In the genomic region with DNA sequence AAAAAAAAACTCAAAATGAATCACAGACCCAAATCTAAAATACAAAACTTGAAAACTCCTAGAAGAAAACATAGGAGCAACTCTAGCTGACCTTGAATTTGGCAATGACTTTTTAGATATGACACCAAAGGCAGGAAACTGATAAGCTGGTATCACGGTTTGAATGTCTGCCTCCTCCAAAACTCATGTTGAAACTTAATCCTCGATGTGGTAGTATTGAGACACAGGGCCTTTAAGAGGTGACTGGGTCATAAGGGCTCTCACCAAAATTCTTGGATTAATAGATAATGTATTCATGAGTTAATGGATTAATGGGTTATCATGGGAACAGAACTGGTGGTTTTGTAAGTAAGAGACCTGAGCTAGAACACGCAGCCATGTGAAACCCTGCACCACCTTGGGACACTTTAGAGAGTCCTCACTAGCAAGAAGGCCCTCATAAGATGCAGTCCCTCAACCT, we compare ENCODE assay signal across 16 cellular contexts. TPM values are rescaled to one million over a fixed set of nuclear protein-coding genes. Genes with fewer than 3 reads are reported as not detected.
DNase-seq lines count a peak whose midpoint lies in the region; ATAC-seq lines count a peak whose summit lies in the region.
"Had no signal": no experiment of that assay in that cellular context is flagged by ENCODE, and none has a peak within 500 bp of the region (broad histone marks: within the 10 kb centered on the region; RNA-seq: fewer than 3 reads in every experiment).

No MANE protein-coding gene starts in this region.

- H3K36me3 Mint-ChIP-seq in activated CD8-positive, alpha-beta memory T cell treated with anti-CD3 and anti-CD28 coated beads, Interleukin-2, amount 10 ng/mL, durations not matched to agents 7 days and 5 days = peaks cover 22% of the 10 kb centered on the region
- peaks cover 9% of the 10 kb centered on the region for H3K36me3 Mint-ChIP-seq in T-helper 2 cell treated with Interferon-gamma antibody and Interleukin-4, amounts not matched to agents 5 μg/mL and 100 μg/mL, for 36 hours (ENCODE audit: low read depth)
- H3K36me3 Mint-ChIP-seq in stimulated activated effector memory CD8-positive, alpha-beta T cell treated with anti-CD3 and anti-CD28 coated beads, Interleukin-12 subunit alpha, Interleukin-12 subunit beta, amount 100 ng/mL, for 72 hours = no peaks in the 10 kb centered on the region

- no peaks in the 10 kb centered on the region for H3K9me3 Mint-ChIP-seq in activated CD8-positive, alpha-beta memory T cell treated with anti-CD3 and anti-CD28 coated beads, Interleukin-2, amount 10 ng/mL, durations not matched to agents 7 days and 5 days (ENCODE audit: low read depth)
- peaks cover 16% of the 10 kb centered on the region for H3K9me3 Mint-ChIP-seq in T-helper 2 cell treated with Interferon-gamma antibody and Interleukin-4, amounts not matched to agents 5 μg/mL and 100 μg/mL, for 36 hours
- no peaks in the 10 kb centered on the region for H3K9me3 Mint-ChIP-seq in stimulated activated effector memory CD8-positive, alpha-beta T cell treated with anti-CD3 and anti-CD28 coated beads, Interleukin-12 subunit alpha, Interleukin-12 subunit beta, amount 100 ng/mL, for 72 hours

- H3K4me3 Mint-ChIP-seq in activated CD8-positive, alpha-beta memory T cell treated with anti-CD3 and anti-CD28 coated beads, Interleukin-2, amount 10 ng/mL, durations not matched to agents 7 days and 5 days = no peak overlapping the region
- H3K4me3 Mint-ChIP-seq in T-helper 2 cell treated with Interferon-gamma antibody and Interleukin-4, amounts not matched to agents 5 μg/mL and 100 μg/mL, for 36 hours = peak overlapping the region; percentile 30
- peak overlapping the region; percentile 25 for H3K4me3 Mint-ChIP-seq in stimulated activated effector memory CD8-positive, alpha-beta T cell treated with anti-CD3 and anti-CD28 coated beads, Interleukin-12 subunit alpha, Interleukin-12 subunit beta, amount 100 ng/mL, for 72 hours
- H3K4me3 Mint-ChIP-seq: neural progenitor cell; T-helper 1 cell treated with Interleukin-12 subunit alpha and Interleukin-12 subunit beta and Interleukin-4 antibody, amounts not matched to agents 30 μg/mL and 1 μg/mL, for 36 hours had no signal

- CTCF ChIA-PET in activated CD8-positive, alpha-beta memory T cell treated with anti-CD3 and anti-CD28 coated beads, Interleukin-2, amount 10 ng/mL, durations not matched to agents 7 days and 5 days (lab: Charles Lee) = no interaction called here

- peak; percentile 55 for ATAC-seq in activated CD8-positive, alpha-beta memory T cell treated with anti-CD3 and anti-CD28 coated beads, Interleukin-2, amount 10 ng/mL, durations not matched to agents 7 days and 5 days
- ATAC-seq in HG02943 (IDR thresholded peaks at IDR 0.05; ENCODE audit: low read depth, unreplicated experiment) (peak; percentile 72), GM21526 (IDR thresholded peaks at IDR 0.05; ENCODE audit: low FRiP score, unreplicated experiment) (no peak)
- peak; percentile 91 for ATAC-seq in stimulated activated effector memory CD8-positive, alpha-beta T cell treated with anti-CD3 and anti-CD28 coated beads, Interleukin-12 subunit alpha, Interleukin-12 subunit beta, amount 100 ng/mL, for 72 hours
- ATAC-seq: A549 had no signal

- no peak overlapping the region for H3K27ac Mint-ChIP-seq in activated CD8-positive, alpha-beta memory T cell treated with anti-CD3 and anti-CD28 coated beads, Interleukin-2, amount 10 ng/mL, durations not matched to agents 7 days and 5 days
- H3K27ac Mint-ChIP-seq in T-helper 2 cell treated with Interferon-gamma antibody and Interleukin-4, amounts not matched to agents 5 μg/mL and 100 μg/mL, for 36 hours = peak overlapping the region; percentile 15
- H3K27ac Mint-ChIP-seq in stimulated activated effector memory CD8-positive, alpha-beta T cell treated with anti-CD3 and anti-CD28 coated beads, Interleukin-12 subunit alpha, Interleukin-12 subunit beta, amount 100 ng/mL, for 72 hours = peak overlapping the region; percentile 58
- H3K27ac Mint-ChIP-seq: neural progenitor cell; T-helper 1 cell treated with Interleukin-12 subunit alpha and Interleukin-12 subunit beta and Interleukin-4 antibody, amounts not matched to agents 30 μg/mL and 1 μg/mL, for 36 hours had no signal

- DNase-seq in activated CD8-positive, alpha-beta memory T cell treated with anti-CD3 and anti-CD28 coated beads, Interleukin-2, amount 10 ng/mL, durations not matched to agents 7 days and 5 days = no peak
- DNase-seq in activated CD8-positive, alpha-beta memory T cell treated with anti-CD3 and anti-CD28 coated beads, Interleukin-2, amount 50 U/mL, for 4 hours = no peak
- peak; percentile 19 for DNase-seq in T-helper 2 cell treated with Interferon-gamma antibody and Interleukin-4, amounts not matched to agents 5 μg/mL and 100 μg/mL, for 36 hours (ENCODE audit: low spot score)
- no peak for DNase-seq in stimulated activated effector memory CD8-positive, alpha-beta T cell treated with anti-CD3 and anti-CD28 coated beads, Interleukin-12 subunit alpha, Interleukin-12 subunit beta, amount 100 ng/mL, for 72 hours (ENCODE audit: low spot score in 2 of 2)
- DNase-seq in HT-29 (ENCODE audit: low spot score) = no peak
- no peak for DNase-seq in NCI-H2171 (lab: John Stamatoyannopoulos, UW)
- DNase-seq: effector CD8-positive, alpha-beta T cell; H7; NCI-H82; stimulated activated CD4-positive, alpha-beta T cell treated with anti-CD3 and anti-CD28 coated beads, Interleukin-1b, Interleukin-23, amount 100 ng/mL, for 48 hours; transverse colon had no signal

- peaks cover 60% of the 10 kb centered on the region for H3K4me1 Mint-ChIP-seq in activated CD8-positive, alpha-beta memory T cell treated with anti-CD3 and anti-CD28 coated beads, Interleukin-2, amount 10 ng/mL, durations not matched to agents 7 days and 5 days
- H3K4me1 Mint-ChIP-seq in T-helper 2 cell treated with Interferon-gamma antibody and Interleukin-4, amounts not matched to agents 5 μg/mL and 100 μg/mL, for 36 hours (ENCODE audit: low read depth) = peaks cover 45% of the 10 kb centered on the region
- peaks cover 66% of the 10 kb centered on the region for H3K4me1 Mint-ChIP-seq in stimulated activated effector memory CD8-positive, alpha-beta T cell treated with anti-CD3 and anti-CD28 coated beads, Interleukin-12 subunit alpha, Interleukin-12 subunit beta, amount 100 ng/mL, for 72 hours
- H3K4me1 Mint-ChIP-seq: neural progenitor cell had no signal

- H3K27me3 Mint-ChIP-seq in activated CD8-positive, alpha-beta memory T cell treated with anti-CD3 and anti-CD28 coated beads, Interleukin-2, amount 10 ng/mL, durations not matched to agents 7 days and 5 days = no peaks in the 10 kb centered on the region
- no peaks in the 10 kb centered on the region for H3K27me3 Mint-ChIP-seq in T-helper 2 cell treated with Interferon-gamma antibody and Interleukin-4, amounts not matched to agents 5 μg/mL and 100 μg/mL, for 36 hours (ENCODE audit: low read depth)

RNA-seq across cellular contexts. Expression of gene FRYL, which starts 40.5 kb away (rescaled TPM):
- 10 to 100 TPM; 80.8 to 97.3 TPM for total RNA-seq in activated CD8-positive, alpha-beta memory T cell treated with anti-CD3 and anti-CD28 coated beads, Interleukin-2, amount 10 ng/mL, durations not matched to agents 7 days and 5 days
- 36.4 and 40.8 TPM in 2 replicates for total RNA-seq in HT-29 (2014; rRNA removed; shearing (Covaris generic))
